ENCODE assay signal across 1 cellular context in the genomic region with DNA sequence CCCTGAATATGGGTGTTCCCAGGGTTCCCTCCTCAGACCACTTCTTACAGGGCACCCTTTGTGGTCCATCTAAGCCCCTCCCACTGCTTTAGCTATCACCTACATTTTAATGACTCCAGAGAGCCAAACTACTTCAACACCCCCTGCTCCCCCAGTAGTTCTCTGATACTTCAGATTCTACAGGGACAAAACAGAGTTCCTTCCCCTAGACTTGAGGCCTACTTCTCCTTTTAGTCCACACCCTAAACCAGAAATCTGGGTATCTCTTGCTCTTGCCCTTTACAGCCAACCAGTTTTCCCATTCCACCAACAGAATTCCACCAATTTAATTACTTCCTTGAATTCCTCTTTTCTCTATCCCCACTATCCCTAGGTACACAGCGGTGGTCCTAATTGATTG.
TF ChIP-seq lines count a peak whose summit lies in the region.

No MANE protein-coding gene starts in this region.

TF ChIP-seq in HCT116, 20 proteins besides CTCF, POLR2A, EP300 and RAD21 (continued from another document):
- TF ChIP-seq YY1 (IDR thresholded peaks at IDR 0.05; ENCODE audit: extremely low read depth, insufficient replicate concordance, low read depth, low read length) = no peak
